Comparison of ENCODE assay signal across 9 cellular contexts in genomic region chr11:45332486-45332934, GRCh38. TPM values are rescaled to one million over a fixed set of nuclear protein-coding genes. Genes with fewer than 3 reads are reported as not detected.
DNase-seq lines count a peak whose midpoint lies in the region; ATAC-seq, FAIRE-seq and TF ChIP-seq lines count a peak whose summit lies in the region.
"Had no signal": no experiment of that assay in that cellular context is flagged by ENCODE, and none has a peak within 500 bp of the region (broad histone marks: within the 10 kb centered on the region; RNA-seq: fewer than 3 reads in every experiment).

No MANE protein-coding gene starts in this region.

- FAIRE-seq in bronchial epithelial cell (lab: Jason Lieb, UNC), result no peak
- FAIRE-seq: TTC549 had no signal

- peak; percentile 43 for DNase-seq in EH (ENCODE audit: low read depth)
- no peak for DNase-seq in Jurkat, Clone E6-1 (ENCODE audit: low read depth, low spot score)
- DNase-seq in SK-N-MC (ENCODE audit: low read depth, low spot score), result no peak
- no peak for DNase-seq in bronchial epithelial cell (ENCODE audit: low read depth)
- DNase-seq in left lung, result no peak
- peak in 1 of 2 donors; percentile 56 for DNase-seq in stimulated activated effector memory CD8-positive, alpha-beta T cell treated with anti-CD3 and anti-CD28 coated beads, Interleukin-12 subunit alpha, Interleukin-12 subunit beta, amount 100 ng/mL, for 72 hours (ENCODE audit: low spot score in 2 of 2)

- H3K27me3 ChIP-seq in bronchial epithelial cell (ENCODE audit: control insufficient read depth, insufficient read depth, low read length) (no peaks in the 10 kb centered on the region), left lung (no peaks in the 10 kb centered on the region)

- H3K27ac Mint-ChIP-seq in stimulated activated effector memory CD8-positive, alpha-beta T cell treated with anti-CD3 and anti-CD28 coated beads, Interleukin-12 subunit alpha, Interleukin-12 subunit beta, amount 100 ng/mL, for 72 hours, result no peak overlapping the region

- H3K36me3 ChIP-seq in SK-N-MC (ENCODE audit: insufficient read depth, low read length) (no peaks in the 10 kb centered on the region), bronchial epithelial cell (ENCODE audit: control insufficient read depth, insufficient read depth, low read length) (no peaks in the 10 kb centered on the region), left lung (no peaks in the 10 kb centered on the region)

- TF ChIP-seq CTCF in bronchial epithelial cell (IDR thresholded peaks at IDR 0.05; ENCODE audit: insufficient read depth, low read length, severe bottlenecking), result peak; percentile 69
- peak; percentile 77 to 86 for TF ChIP-seq CTCF in left lung (IDR thresholded peaks at IDR 0.05)

- no peaks in the 10 kb centered on the region for H3K36me3 Mint-ChIP-seq in stimulated activated effector memory CD8-positive, alpha-beta T cell treated with anti-CD3 and anti-CD28 coated beads, Interleukin-12 subunit alpha, Interleukin-12 subunit beta, amount 100 ng/mL, for 72 hours

- H3K4me3 Mint-ChIP-seq in stimulated activated effector memory CD8-positive, alpha-beta T cell treated with anti-CD3 and anti-CD28 coated beads, Interleukin-12 subunit alpha, Interleukin-12 subunit beta, amount 100 ng/mL, for 72 hours, result no peak overlapping the region

- peak overlapping the region; percentile 10; the same call in 1 of the 2 replicates for H3K4me3 ChIP-seq in Jurkat, Clone E6-1 (ENCODE audit: low read length)
- H3K4me3 ChIP-seq in SK-N-MC (no peak overlapping the region), bronchial epithelial cell (ENCODE audit: low read depth, low read length) (no peak overlapping the region), left lung (peak overlapping the region in 1 of 2 donors; percentile 14)

- peak overlapping the region; percentile 54; the same call in 1 of the 2 replicates for H3K27ac ChIP-seq in SK-N-MC
- H3K27ac ChIP-seq in left lung, result peak overlapping the region; percentile 42 to 73

- ATAC-seq in left lung (peak; percentile 89), HG03460 (IDR thresholded peaks at IDR 0.05; ENCODE audit: unreplicated experiment) (no peak), GM18858 (IDR thresholded peaks at IDR 0.05; ENCODE audit: unreplicated experiment) (no peak)
- peak; percentile 37 for ATAC-seq in stimulated activated effector memory CD8-positive, alpha-beta T cell treated with anti-CD3 and anti-CD28 coated beads, Interleukin-12 subunit alpha, Interleukin-12 subunit beta, amount 100 ng/mL, for 72 hours

- peak overlapping the region; percentile 35 for H3K9ac ChIP-seq in SK-N-MC (ENCODE audit: insufficient read length)

- intact Hi-C loops in left lung (cut with DNase I), result loop anchor here in 1 of 2 donors (10.0 kb wide), 1 partner anchor 218 kb away; no protein-coding TSS in a partner anchor

- H3K4me1 Mint-ChIP-seq in stimulated activated effector memory CD8-positive, alpha-beta T cell treated with anti-CD3 and anti-CD28 coated beads, Interleukin-12 subunit alpha, Interleukin-12 subunit beta, amount 100 ng/mL, for 72 hours, result peaks cover 4% of the 10 kb centered on the region

- peaks cover 6 to 9% of the 10 kb centered on the region in 2 donors for H3K4me1 ChIP-seq in left lung

- no peaks in the 10 kb centered on the region for H3K9me3 Mint-ChIP-seq in stimulated activated effector memory CD8-positive, alpha-beta T cell treated with anti-CD3 and anti-CD28 coated beads, Interleukin-12 subunit alpha, Interleukin-12 subunit beta, amount 100 ng/mL, for 72 hours

- H3K9me3 ChIP-seq in SK-N-MC (ENCODE audit: low read depth, low read length) (no peaks in the 10 kb centered on the region), left lung (peaks cover 0 to under 1% of the 10 kb centered on the region in 2 donors)

RNA-seq across cellular contexts. Expression of gene SYT13, which starts 46.4 kb away (rescaled TPM):
- polyA plus RNA-seq in Jurkat, Clone E6-1 (2012; ENCODE audit: insufficient read depth, insufficient read length), result not detected
- total RNA-seq in bronchial epithelial cell, result not detected in 2 replicates
- under 1 TPM; 0.21 to 0.32 TPM for total RNA-seq in left lung

Comparison
In these comparisons a context has a peak if more than half of its experiments do, and no peak if none do; other contexts are left out.
1. ATAC-seq: peak in left lung (single experiment) and stimulated activated effector memory CD8-positive, alpha-beta T cell treated with anti-CD3 and anti-CD28 coated beads, Interleukin-12 subunit alpha, Interleukin-12 subunit beta, amount 100 ng/mL, for 72 hours (single experiment); none in HG03460 (single experiment) and GM18858 (single experiment).